1 cellular context compared by ENCODE assay signal in the genomic region with DNA sequence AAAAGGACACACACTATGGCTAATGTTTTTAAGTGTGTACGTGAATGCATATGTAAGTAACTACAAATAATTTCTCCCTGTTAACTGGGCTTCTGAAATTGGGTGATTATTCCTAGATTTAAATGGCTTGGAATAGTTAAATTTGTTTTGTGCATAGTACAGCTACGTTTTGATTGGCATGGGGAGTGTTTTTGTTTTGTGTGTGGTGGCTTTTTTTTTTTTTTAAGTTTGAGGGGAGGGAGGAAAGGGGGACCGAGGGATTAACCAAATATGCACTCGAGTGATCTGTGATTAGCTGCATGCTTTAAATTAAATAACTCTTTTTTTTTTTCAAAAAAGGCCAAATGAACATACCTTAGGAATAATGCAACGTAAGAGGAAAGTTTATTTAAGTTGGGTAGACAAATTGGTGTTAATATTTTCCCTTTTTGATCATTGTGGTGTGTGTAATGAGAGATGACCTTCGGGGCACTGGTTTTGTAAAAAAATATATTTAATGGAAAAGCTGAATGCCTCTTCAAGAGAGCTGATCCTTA.
TF ChIP-seq lines count a peak whose summit lies in the region.

No MANE protein-coding gene starts in this region.

TF ChIP-seq in K562, 482 proteins besides CTCF, POLR2A, EP300 and RAD21 (continued from another document):
- TF ChIP-seq, protein P1, sequence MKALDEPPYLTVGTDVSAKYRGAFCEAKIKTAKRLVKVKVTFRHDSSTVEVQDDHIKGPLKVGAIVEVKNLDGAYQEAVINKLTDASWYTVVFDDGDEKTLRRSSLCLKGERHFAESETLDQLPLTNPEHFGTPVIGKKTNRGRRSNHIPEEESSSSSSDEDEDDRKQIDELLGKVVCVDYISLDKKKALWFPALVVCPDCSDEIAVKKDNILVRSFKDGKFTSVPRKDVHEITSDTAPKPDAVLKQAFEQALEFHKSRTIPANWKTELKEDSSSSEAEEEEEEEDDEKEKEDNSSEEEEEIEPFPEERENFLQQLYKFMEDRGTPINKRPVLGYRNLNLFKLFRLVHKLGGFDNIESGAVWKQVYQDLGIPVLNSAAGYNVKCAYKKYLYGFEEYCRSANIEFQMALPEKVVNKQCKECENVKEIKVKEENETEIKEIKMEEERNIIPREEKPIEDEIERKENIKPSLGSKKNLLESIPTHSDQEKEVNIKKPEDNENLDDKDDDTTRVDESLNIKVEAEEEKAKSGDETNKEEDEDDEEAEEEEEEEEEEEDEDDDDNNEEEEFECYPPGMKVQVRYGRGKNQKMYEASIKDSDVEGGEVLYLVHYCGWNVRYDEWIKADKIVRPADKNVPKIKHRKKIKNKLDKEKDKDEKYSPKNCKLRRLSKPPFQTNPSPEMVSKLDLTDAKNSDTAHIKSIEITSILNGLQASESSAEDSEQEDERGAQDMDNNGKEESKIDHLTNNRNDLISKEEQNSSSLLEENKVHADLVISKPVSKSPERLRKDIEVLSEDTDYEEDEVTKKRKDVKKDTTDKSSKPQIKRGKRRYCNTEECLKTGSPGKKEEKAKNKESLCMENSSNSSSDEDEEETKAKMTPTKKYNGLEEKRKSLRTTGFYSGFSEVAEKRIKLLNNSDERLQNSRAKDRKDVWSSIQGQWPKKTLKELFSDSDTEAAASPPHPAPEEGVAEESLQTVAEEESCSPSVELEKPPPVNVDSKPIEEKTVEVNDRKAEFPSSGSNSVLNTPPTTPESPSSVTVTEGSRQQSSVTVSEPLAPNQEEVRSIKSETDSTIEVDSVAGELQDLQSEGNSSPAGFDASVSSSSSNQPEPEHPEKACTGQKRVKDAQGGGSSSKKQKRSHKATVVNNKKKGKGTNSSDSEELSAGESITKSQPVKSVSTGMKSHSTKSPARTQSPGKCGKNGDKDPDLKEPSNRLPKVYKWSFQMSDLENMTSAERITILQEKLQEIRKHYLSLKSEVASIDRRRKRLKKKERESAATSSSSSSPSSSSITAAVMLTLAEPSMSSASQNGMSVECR (CRISPR knock-in tag; IDR thresholded peaks at IDR 0.05), result no peak
- no peak for TF ChIP-seq ZNF23 (CRISPR knock-in tag; IDR thresholded peaks at IDR 0.05)
- TF ChIP-seq ZNF239 (CRISPR knock-in tag; IDR thresholded peaks at IDR 0.05), result no peak
- no peak for TF ChIP-seq BRCA1 (IDR thresholded peaks at IDR 0.05)
- no peak for TF ChIP-seq BRCA1 (CRISPR knock-in tag; IDR thresholded peaks at IDR 0.05)
- TF ChIP-seq FOSL1 (tag; conservative IDR thresholded peaks at IDR 0.05), result no peak
- no peak for TF ChIP-seq ZFP1 (CRISPR knock-in tag; IDR thresholded peaks at IDR 0.05)
- TF ChIP-seq MTA1 (IDR thresholded peaks at IDR 0.05; ENCODE audit: borderline replicate concordance), result 0 out of 2 replicates have a peak, but pooled peaks have one; percentile 7
- TF ChIP-seq FOXK1 (CRISPR knock-in tag; IDR thresholded peaks at IDR 0.05; ENCODE audit: borderline replicate concordance), result no peak
- no peak for TF ChIP-seq ZNF77 (CRISPR knock-in tag; IDR thresholded peaks at IDR 0.05)
- no peak for TF ChIP-seq MBD2 (IDR thresholded peaks at IDR 0.05; ENCODE audit: borderline replicate concordance, low read depth)
- TF ChIP-seq KLF13 (tag; IDR thresholded peaks at IDR 0.05; ENCODE audit: borderline replicate concordance, low read depth), result no peak
